8 cellular contexts compared by ENCODE assay signal in genomic region chr11:27201454-27202302, GRCh38.
A peak's percentile ranks its signal among the peaks of the same experiment; 100 is the strongest.
DNase-seq lines count a peak whose midpoint lies in the region; ATAC-seq and TF ChIP-seq lines count a peak whose summit lies in the region.

No MANE protein-coding gene starts in this region.

- no peak for ATAC-seq in GM21447 (IDR thresholded peaks at IDR 0.05; ENCODE audit: unreplicated experiment)
- no peak for ATAC-seq in HG02885 (IDR thresholded peaks at IDR 0.05; ENCODE audit: poor library complexity, unreplicated experiment)

- TF ChIP-seq CTCF in NB4 (IDR thresholded peaks at IDR 0.05; ENCODE audit: low read depth, low read length): no peak
- no peak for TF ChIP-seq CTCF in suprapubic skin (IDR thresholded peaks at IDR 0.05)

- no peaks in the 10 kb centered on the region for H3K27me3 ChIP-seq in suprapubic skin

- no peak for TF ChIP-seq EP300 in suprapubic skin (IDR thresholded peaks at IDR 0.05)

- in situ Hi-C loops in SK-MEL-5 (cut with HindIII; ENCODE audit: low pct_unique_long_range_greater_than_20kb, low sequenced_read_pairs): no loop called here

- peak overlapping the region; percentile 67 for H3K27ac ChIP-seq in suprapubic skin

- H3K9me3 ChIP-seq in suprapubic skin: no peaks in the 10 kb centered on the region

- H3K36me3 ChIP-seq in suprapubic skin: no peaks in the 10 kb centered on the region

- peaks cover 24% of the 10 kb centered on the region for H3K4me1 ChIP-seq in suprapubic skin

- H3K4me3 ChIP-seq in NB4 (ENCODE audit: low read depth, low read length) (no peak overlapping the region), suprapubic skin (no peak overlapping the region)

- TF ChIP-seq POLR2A in NB4 (IDR thresholded peaks at IDR 0.05; ENCODE audit: extremely low read depth, insufficient read length): no peak
- no peak for TF ChIP-seq POLR2A in suprapubic skin (IDR thresholded peaks at IDR 0.05)

- 25% methylated on average over 10 of the region's 10 CpGs for WGBS in suprapubic skin

- DNase-seq in AG08395 (ENCODE audit: low spot score): peak; percentile 80
- peak; percentile 54 for DNase-seq in NB4 (ENCODE audit: low read depth)
- DNase-seq in SK-MEL-5 (ENCODE audit: low read depth, low spot score): peak; percentile 79
- peak; percentile 22 for DNase-seq in hepatic stellate cell (ENCODE audit: low spot score)
- DNase-seq in suprapubic skin (ENCODE audit: low spot score in 2 of 2): peak; percentile 89 to 93
- DNase-seq in dermis blood vessel endothelial cell: no peak
